In the genomic region with DNA sequence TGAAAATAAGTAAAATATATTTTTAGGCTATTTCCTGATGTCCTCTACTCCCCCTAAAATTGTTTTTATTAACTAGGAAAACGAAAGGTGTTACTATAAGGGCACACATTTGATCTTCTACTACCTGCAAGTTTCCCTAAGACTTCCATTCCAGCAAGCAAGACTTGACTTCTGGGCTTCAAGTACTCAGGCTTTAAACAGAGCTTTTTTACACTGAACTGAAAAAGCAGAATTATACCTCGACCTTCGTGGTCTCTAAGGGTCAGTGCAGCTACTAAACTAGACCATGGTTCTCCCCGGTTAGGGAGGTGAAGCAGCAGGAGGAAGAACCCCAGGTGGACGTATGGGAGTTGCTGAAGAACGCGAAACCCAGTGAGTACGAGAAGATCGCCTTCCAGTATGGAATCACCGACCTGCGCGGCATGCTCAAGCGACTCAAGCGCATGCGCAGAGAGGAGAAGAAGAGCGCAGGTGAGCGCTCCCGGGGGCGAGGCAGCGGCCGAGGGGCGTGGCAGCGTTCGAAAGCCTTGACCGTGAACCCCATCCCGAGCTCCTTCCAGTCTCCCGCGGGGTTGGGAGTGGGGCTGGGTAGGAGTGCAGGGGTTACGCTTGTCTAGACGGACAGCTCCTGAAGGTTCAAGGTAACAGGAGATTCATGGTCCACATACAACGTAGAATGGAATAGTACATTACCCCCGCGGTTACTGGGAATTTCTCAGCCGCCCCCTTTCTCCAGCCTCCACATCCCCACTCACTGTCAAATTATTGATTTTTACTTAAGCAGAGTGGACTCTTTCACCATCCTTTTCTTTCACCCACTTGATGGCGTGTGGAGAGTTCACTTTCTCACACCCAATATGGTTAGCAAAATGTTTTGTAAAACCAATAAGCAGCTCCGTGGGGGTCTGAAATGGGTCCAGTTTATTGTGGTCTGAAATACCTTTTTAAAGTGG, we compare ENCODE assay signal across 11 cellular contexts. TPM values are rescaled to one million over a fixed set of nuclear protein-coding genes. Genes with fewer than 3 reads are reported as not detected.
DNase-seq lines count a peak whose midpoint lies in the region; FAIRE-seq and TF ChIP-seq lines count a peak whose summit lies in the region.
"Had no signal": no experiment of that assay in that cellular context is flagged by ENCODE, and none has a peak within 500 bp of the region (broad histone marks: within the 10 kb centered on the region; RNA-seq: fewer than 3 reads in every experiment).

No MANE protein-coding gene starts in this region.

- TF ChIP-seq CTCF in H1 (IDR thresholded peaks at IDR 0.05; ENCODE audit: control extremely low read depth in 1 of 3, insufficient read depth in 1 of 3, low read depth in 1 of 3, low read length in 3 of 3), result no peak

- no peak overlapping the region for H2BK20ac ChIP-seq in H1 (ENCODE audit: low read length)

- peak overlapping the region; percentile 31; the same call in 1 of the 2 replicates for H2BK12ac ChIP-seq in H1 (ENCODE audit: low read depth, low read length)

- H3K14ac ChIP-seq in H1 (ENCODE audit: insufficient read length), result no peak overlapping the region

- no peak overlapping the region for H2BK5ac ChIP-seq in H1 (ENCODE audit: low read depth, low read length)

- H2BK15ac ChIP-seq in H1 (ENCODE audit: low read length), result no peak overlapping the region

- H4K8ac ChIP-seq in H1 (ENCODE audit: extremely low read depth, insufficient read depth, low read length), result no peak overlapping the region

- H3K4ac ChIP-seq in H1 (replicated peaks; ENCODE audit: insufficient read length, low read depth, low read length), result no peak overlapping the region

- H3K4me3 ChIP-seq in ACC112 (ENCODE audit: low read depth, low read length), result peak overlapping the region; percentile 59
- H3K4me3 ChIP-seq in H1 (ENCODE audit: extremely low read depth in 1 of 4, insufficient read depth in 2 of 4, low read depth in 3 of 4, low read length in 4 of 4), result peak overlapping the region; percentile 17 to 54 (median 32); a peak in 6 of 8 replicates
- H3K4me3 ChIP-seq in muscle layer of duodenum (ENCODE audit: low read depth in 1 of 2, low read length in 2 of 2), result peak overlapping the region; percentile 47 to 52

- TF ChIP-seq RAD21 in H1 (IDR thresholded peaks at IDR 0.05 in 1 of 2, conservative IDR thresholded peaks at IDR 0.05 in 1 of 2; ENCODE audit: low read depth in 2 of 2, low read length in 2 of 2), result no peak

- no peaks in the 10 kb centered on the region for H4K20me1 ChIP-seq in H1 (replicated peaks in 1 of 2; ENCODE audit: control insufficient read depth in 1 of 2, insufficient read depth in 2 of 2, low read length in 2 of 2)

- peak; percentile 67 for DNase-seq in NCI-H1105 treated with DMSO at 0.1 percent for 48 hours (lab: John Stamatoyannopoulos, UW)
- DNase-seq in H1 (ENCODE audit: low read depth in 1 of 2, low spot score in 2 of 2), result peak; percentile 54 to 77
- no peak for DNase-seq in C1 segment of cervical spinal cord (lab: John Stamatoyannopoulos, UW)
- DNase-seq in GOT3 (lab: John Stamatoyannopoulos, UW), result no peak
- DNase-seq in RKO (ENCODE audit: low spot score), result no peak
- no peak for DNase-seq in HuH-7.5 (ENCODE audit: low spot score)
- DNase-seq: NK-92 treated with Interleukin-12 subunit alpha and Interleukin-12 subunit beta, amount 100 ng/mL, for 24 hours; occipital lobe had no signal

- TF ChIP-seq EP300 in H1 (IDR thresholded peaks at IDR 0.05; ENCODE audit: borderline replicate concordance in 1 of 2, low read depth in 2 of 2, low read length in 2 of 2), result no peak

- H2AFZ ChIP-seq in ACC112 (ENCODE audit: low read length, unreplicated experiment) (no peak overlapping the region), H1 (ENCODE audit: low read length) (peak overlapping the region; percentile 98)

- TF ChIP-seq POLR2A in H1 (IDR thresholded peaks at IDR 0.05; ENCODE audit: control extremely low read depth in 1 of 2, low read depth in 2 of 2, low read length in 2 of 2), result no peak

- no peak overlapping the region for H4K5ac ChIP-seq in H1 (ENCODE audit: insufficient read length, low read depth, low read length)

- H3K4me2 ChIP-seq in H1 (ENCODE audit: insufficient read depth in 1 of 2, low read depth in 2 of 2, low read length in 2 of 2), result peak overlapping the region; percentile 73 to 99

- WGBS in H1 (ENCODE audit: extremely low coverage in 1 of 2, insufficient coverage in 1 of 2, insufficient read length in 1 of 2, insufficient replicate concordance in 2 of 2, low coverage in 1 of 2, low lambda C conversion rate in 2 of 2, missing lambda C conversion rate in 1 of 2), 2 experiments, result 20% methylated on average over 26 of the region's 36 CpGs; no CpG with 5 or more reads in 1 of the 2 experiments

- POLR2A ChIA-PET in H1 (lab: Charles Lee; ENCODE audit: partially characterized antibody), result interaction anchor here (1.2 kb wide), 1 partner anchor 12 kb away, joined by 3 read pairs; no protein-coding TSS in a partner anchor

- H3K27me3 ChIP-seq in ACC112 (ENCODE audit: insufficient read depth, low read length) (peaks cover 23% of the 10 kb centered on the region), H1 (replicated peaks in 1 of 4; ENCODE audit: control insufficient read depth in 3 of 4, extremely low read depth in 1 of 4, insufficient read depth in 3 of 4, low read length in 3 of 4) (peaks cover 1 to 16% (median 7%) of the 10 kb centered on the region in 4 experiments; a peak in 5 of 7 replicates), muscle layer of duodenum (ENCODE audit: low read depth, low read length) (no peaks in the 10 kb centered on the region)

- no peak overlapping the region for H2AK5ac ChIP-seq in H1 (ENCODE audit: low read depth, low read length)

- H3K23me2 ChIP-seq in H1 (ENCODE audit: low read depth, low read length), result no peaks in the 10 kb centered on the region

- peak; percentile 55 for FAIRE-seq in H1 (lab: Jason Lieb, UNC)
- FAIRE-seq: G401.6 had no signal

- no peaks in the 10 kb centered on the region for H3K9me3 ChIP-seq in H1 (ENCODE audit: insufficient read depth in 2 of 2, low read depth in 1 of 2, low read length in 1 of 2)
- no peaks in the 10 kb centered on the region for H3K9me3 ChIP-seq in muscle layer of duodenum (ENCODE audit: control insufficient read depth in 1 of 2, low read length in 2 of 2)

- no peaks in the 10 kb centered on the region for H3K79me1 ChIP-seq in H1 (ENCODE audit: low read depth, low read length)

- no peaks in the 10 kb centered on the region for H3K4me1 ChIP-seq in ACC112 (ENCODE audit: control insufficient read depth, insufficient read depth, low read length, unreplicated experiment)
- H3K4me1 ChIP-seq in H1 (replicated peaks in 1 of 4; ENCODE audit: control insufficient read depth in 3 of 4, insufficient read depth in 4 of 4, low read length in 3 of 4), result 0 out of 7 replicates have a peak, but pooled peaks cover 0 to 4% (median 0%) of the 10 kb centered on the region in 4 experiments
- H3K4me1 ChIP-seq in muscle layer of duodenum (ENCODE audit: control insufficient read depth in 1 of 2, insufficient read depth in 2 of 2, low read length in 2 of 2), result peaks cover 0 to 5% of the 10 kb centered on the region in 2 donors

- H3K27ac ChIP-seq in ACC112 (ENCODE audit: low read depth, low read length), result no peak overlapping the region
- no peak overlapping the region for H3K27ac ChIP-seq in H1 (ENCODE audit: low read depth, low read length)
- H3K27ac ChIP-seq in muscle layer of duodenum (ENCODE audit: low read length), result no peak overlapping the region

- H3K36me3 ChIP-seq in ACC112 (ENCODE audit: insufficient read depth, low read length) (no peaks in the 10 kb centered on the region), H1 (ENCODE audit: control insufficient read depth in 2 of 4, insufficient read depth in 4 of 4, low read length in 3 of 4) (no peaks in the 10 kb centered on the region), muscle layer of duodenum (ENCODE audit: control insufficient read depth in 1 of 2, insufficient read depth in 2 of 2, low read length in 2 of 2) (no peaks in the 10 kb centered on the region)

- no peak overlapping the region for H4K91ac ChIP-seq in H1 (replicated peaks; ENCODE audit: insufficient read length, low read length)

- no peak overlapping the region for H2BK120ac ChIP-seq in H1 (replicated peaks; ENCODE audit: low read depth, low read length)

- peak overlapping the region; percentile 66; the same call in 1 of the 2 replicates for H3K18ac ChIP-seq in H1 (ENCODE audit: extremely low read depth, low read length)

- H3K79me2 ChIP-seq in ACC112 (ENCODE audit: control insufficient read depth, insufficient read depth, low read length, unreplicated experiment) (no peaks in the 10 kb centered on the region), H1 (ENCODE audit: control insufficient read depth in 1 of 2, insufficient read depth in 2 of 2, low read length in 2 of 2) (no peaks in the 10 kb centered on the region)

- CTCF ChIA-PET in H1 (lab: Charles Lee; ENCODE audit: partially characterized antibody), result interaction anchor here (0.5 to 1.0 kb wide), 7 partner anchors 28 to 1369 kb away, joined by 3 to 7 read pairs (median 3); no protein-coding TSS in a partner anchor

- H3K56ac ChIP-seq in H1 (replicated peaks; ENCODE audit: insufficient read length, low read depth, low read length), result no peak overlapping the region

- peak overlapping the region in 1 of 4 experiments; percentile 36; a peak in 1 of 7 replicates for H3K9ac ChIP-seq in H1 (replicated peaks in 1 of 4; ENCODE audit: extremely low read depth in 1 of 4, low read depth in 3 of 4, low read length in 3 of 4)

- no peak overlapping the region for H3K23ac ChIP-seq in H1 (ENCODE audit: insufficient read length)

TF ChIP-seq in H1, 55 proteins besides CTCF, POLR2A, EP300 and RAD21 (continues in another document):
- TF ChIP-seq KDM4A (IDR thresholded peaks at IDR 0.05; ENCODE audit: low read depth, low read length, severe bottlenecking), result peak; percentile 90

RNA-seq across cellular contexts. Expression of gene MYBPC1, which starts 47.6 kb away (rescaled TPM):
- total RNA-seq in H1 (2021; fragmentation: NEBNext Ultra II Directional; extraction: Animal tissue kit (Norgen Biotek cat#: 25700)), result not detected in 2 replicates
- not detected in 2 replicates for polyA plus RNA-seq in H1 (2011; rRNA removed)
- not detected for polyA plus RNA-seq in H1 (2011; cell fraction: cytosol; rRNA removed)
- not detected for polyA plus RNA-seq in H1 (2011; cell fraction: nucleus; rRNA removed)
- polyA plus RNA-seq in H1 (2012, experiment 1 of 2), result not detected in 4 replicates
- not detected for polyA plus RNA-seq in H1 (2012, experiment 2 of 2)
- 0.04 TPM for polyA plus RNA-seq in H1 (2013, experiment 1 of 2)
- 0.02 TPM for polyA plus RNA-seq in H1 (2013, experiment 2 of 2)
- polyA minus RNA-seq in H1 (2011; rRNA and poly(A)+ RNA removed), result not detected in 2 replicates
- polyA minus RNA-seq in H1 (2011; cell fraction: cytosol; rRNA and poly(A)+ RNA removed), result not detected
- polyA minus RNA-seq in H1 (2011; cell fraction: nucleus; rRNA and poly(A)+ RNA removed), result not detected

RNA-seq across cellular contexts. Expression of gene CHPT1, which starts 55.0 kb away (rescaled TPM):
- total RNA-seq in H1 (2021; fragmentation: NEBNext Ultra II Directional; extraction: Animal tissue kit (Norgen Biotek cat#: 25700)), result 22.5 and 23.3 TPM in 2 replicates
- polyA plus RNA-seq in H1 (2011; rRNA removed), result 8.1 and 13.3 TPM in 2 replicates
- polyA plus RNA-seq in H1 (2011; cell fraction: cytosol; rRNA removed), result 13.8 TPM
- polyA plus RNA-seq in H1 (2011; cell fraction: nucleus; rRNA removed), result 25.0 TPM
- polyA plus RNA-seq in H1 (2012, experiment 1 of 2), result 12.0 to 18.4 TPM (median 14.4 TPM) in 4 replicates
- polyA plus RNA-seq in H1 (2012, experiment 2 of 2), result 22.0 TPM
- 20.1 TPM for polyA plus RNA-seq in H1 (2013, experiment 1 of 2)
- polyA plus RNA-seq in H1 (2013, experiment 2 of 2), result 20.8 TPM
- 4.1 and 6.3 TPM in 2 replicates for polyA minus RNA-seq in H1 (2011; rRNA and poly(A)+ RNA removed)
- polyA minus RNA-seq in H1 (2011; cell fraction: cytosol; rRNA and poly(A)+ RNA removed), result 13.0 TPM
- polyA minus RNA-seq in H1 (2011; cell fraction: nucleus; rRNA and poly(A)+ RNA removed), result 42.9 TPM

Comparison
In these comparisons a context has a peak if more than half of its experiments do, and no peak if none do; other contexts are left out.
1. DNase-seq: peak in NCI-H1105 treated with DMSO at 0.1 percent for 48 hours (single experiment) and H1 (2 of 2); none in C1 segment of cervical spinal cord (0 of 14), GOT3 (single experiment), RKO (single experiment) and HuH-7.5 (single experiment).
2. Peak in every context shown above with its lines, with median percentiles within 50 percentile points of each other: H3K4me3 ChIP-seq.